ENCODE assay signal across 11 cellular contexts in the genomic region with DNA sequence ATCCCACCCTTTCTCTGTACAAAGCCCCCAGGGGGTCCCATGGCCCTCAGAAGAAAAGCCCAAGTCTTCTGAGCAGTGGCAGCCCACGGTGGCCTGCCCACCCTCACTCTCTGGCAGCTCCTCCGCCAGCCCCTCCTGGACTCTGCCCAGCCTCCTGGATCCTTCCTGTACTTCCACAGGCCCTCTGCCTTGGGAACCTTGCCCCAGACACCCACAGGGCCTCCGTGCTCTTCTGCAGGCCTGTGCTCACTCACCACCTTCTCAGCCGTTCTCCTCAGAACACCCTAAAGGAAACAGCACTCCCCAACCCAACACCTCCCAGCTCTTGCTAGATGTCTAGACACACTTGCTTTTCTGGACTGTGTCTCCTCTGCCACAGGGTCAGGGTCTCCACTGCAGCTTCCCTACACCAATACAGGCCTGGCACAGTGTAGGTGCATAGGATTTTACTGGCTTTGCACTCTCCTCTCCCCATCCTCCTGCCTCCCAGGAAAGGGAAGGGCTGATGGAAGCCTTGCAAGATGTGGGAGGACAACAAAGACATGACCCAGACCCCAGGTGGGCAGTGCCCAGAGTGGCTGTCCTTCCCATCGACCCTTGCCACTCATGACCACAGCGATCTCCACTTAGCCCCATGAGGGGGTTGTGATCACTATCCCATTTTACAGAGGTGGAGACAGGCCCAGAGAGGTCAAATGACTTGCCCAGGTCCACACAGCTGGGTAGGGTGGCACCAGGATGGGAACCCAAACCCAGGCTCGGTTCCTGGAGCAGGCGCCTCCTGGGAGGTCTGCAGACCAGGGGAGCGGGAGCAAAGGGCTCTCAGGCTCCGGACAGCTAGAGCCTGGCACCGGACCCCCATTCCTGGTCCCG. TPM values are rescaled to one million over a fixed set of nuclear protein-coding genes. Genes with fewer than 3 reads are reported as not detected.
A peak's percentile ranks its signal among the peaks of the same experiment; 100 is the strongest.
DNase-seq lines count a peak whose midpoint lies in the region; ATAC-seq and TF ChIP-seq lines count a peak whose summit lies in the region.
"Had no signal": no experiment of that assay in that cellular context is flagged by ENCODE, and none has a peak within 500 bp of the region (broad histone marks: within the 10 kb centered on the region; RNA-seq: fewer than 3 reads in every experiment).

No MANE protein-coding gene starts in this region.

- H3K27ac ChIP-seq in smooth muscle cell (ENCODE audit: low read depth) = peak overlapping the region; percentile 54
- H3K27ac ChIP-seq: foreskin keratinocyte, KMS-11 had no signal

- no peaks in the 10 kb centered on the region for H3K9me3 Mint-ChIP-seq in immature natural killer cell
- H3K9me3 Mint-ChIP-seq in stimulated activated naive B cell treated with anti-CD40 and anti-IgM and Interleukin-4, amounts not matched to agents 10 μg/mL and 1 μg/mL and 100 μg/mL, for 72 hours = no peaks in the 10 kb centered on the region

- peaks cover 2 to 4% (median 2%) of the 10 kb centered on the region in 3 donors for H3K36me3 Mint-ChIP-seq in immature natural killer cell
- peaks cover 2 to 3% of the 10 kb centered on the region in 2 donors for H3K36me3 Mint-ChIP-seq in stimulated activated naive B cell treated with anti-CD40 and anti-IgM and Interleukin-4, amounts not matched to agents 10 μg/mL and 1 μg/mL and 100 μg/mL, for 72 hours

- H4K20me1 ChIP-seq in smooth muscle cell (ENCODE audit: low read depth) = peaks cover 59% of the 10 kb centered on the region

- in situ Hi-C loops in astrocyte of the spinal cord (cut with HindIII; ENCODE audit: low sequenced_read_pairs) = no loop called here

- H3K79me2 ChIP-seq in smooth muscle cell (ENCODE audit: low read depth) = peaks cover 46% of the 10 kb centered on the region

- H3K27me3 ChIP-seq in H7 (ENCODE audit: control insufficient read depth, insufficient read depth, low read length) (peaks cover 50% of the 10 kb centered on the region), smooth muscle cell (ENCODE audit: low read depth) (no peaks in the 10 kb centered on the region)

- no peak for DNase-seq in H7
- no peak for DNase-seq in astrocyte of the spinal cord (ENCODE audit: low read depth, low spot score)
- no peak for DNase-seq in immature natural killer cell
- no peak for DNase-seq in smooth muscle cell (lab: John Stamatoyannopoulos, UW; ENCODE audit: unreplicated experiment)
- no peak for DNase-seq in GOT3 (lab: John Stamatoyannopoulos, UW)
- DNase-seq in stimulated activated naive B cell treated with anti-CD40 and anti-IgM and Interleukin-4, amounts not matched to agents 10 μg/mL and 1 μg/mL and 100 μg/mL, for 72 hours = no peak
- DNase-seq: activated CD8-positive, alpha-beta memory T cell treated with anti-CD3 and anti-CD28 coated beads, Interleukin-2, amount 50 U/mL, for 4 hours; foreskin keratinocyte had no signal

- H3K4me3 Mint-ChIP-seq in immature natural killer cell = peak overlapping the region; percentile 33 to 61 (median 54)
- H3K4me3 Mint-ChIP-seq in stimulated activated naive B cell treated with anti-CD40 and anti-IgM and Interleukin-4, amounts not matched to agents 10 μg/mL and 1 μg/mL and 100 μg/mL, for 72 hours = peak overlapping the region in 1 of 2 donors; percentile 33

- H3K27ac Mint-ChIP-seq in immature natural killer cell = no peak overlapping the region
- no peak overlapping the region for H3K27ac Mint-ChIP-seq in stimulated activated naive B cell treated with anti-CD40 and anti-IgM and Interleukin-4, amounts not matched to agents 10 μg/mL and 1 μg/mL and 100 μg/mL, for 72 hours

- H3K4me1 Mint-ChIP-seq in immature natural killer cell = peaks cover 11 to 22% of the 10 kb centered on the region in 2 donors
- H3K4me1 Mint-ChIP-seq in stimulated activated naive B cell treated with anti-CD40 and anti-IgM and Interleukin-4, amounts not matched to agents 10 μg/mL and 1 μg/mL and 100 μg/mL, for 72 hours = peaks cover 19 to 23% of the 10 kb centered on the region in 2 donors

- 38% methylated on average over 9 of the region's 12 CpGs for WGBS in smooth muscle cell (ENCODE audit: low lambda C conversion rate)

- ATAC-seq in stimulated activated naive B cell treated with anti-CD40 and anti-IgM and Interleukin-4, amounts not matched to agents 10 μg/mL and 1 μg/mL and 100 μg/mL, for 72 hours (replicated peaks) = no peak
- ATAC-seq in GM21619 (IDR thresholded peaks at IDR 0.05; ENCODE audit: unreplicated experiment) (no peak), GM18868 (IDR thresholded peaks at IDR 0.05; ENCODE audit: unreplicated experiment) (no peak)
- ATAC-seq: foreskin keratinocyte had no signal

- no peaks in the 10 kb centered on the region for H3K9me3 ChIP-seq in smooth muscle cell (replicated peaks; ENCODE audit: low read depth)

- H3K4me3 ChIP-seq in H7 (ENCODE audit: insufficient read depth, low read depth, low read length) (peak overlapping the region; percentile 69), astrocyte of the spinal cord (ENCODE audit: low read depth, low read length) (peak overlapping the region; percentile 68), smooth muscle cell (peak overlapping the region; percentile 67)

- H2AFZ ChIP-seq in smooth muscle cell (ENCODE audit: low read depth) = no peak overlapping the region

- H3K4me1 ChIP-seq in smooth muscle cell (ENCODE audit: low read depth) = peaks cover 12% of the 10 kb centered on the region

- H3K36me3 ChIP-seq in H7 (replicated peaks; ENCODE audit: control insufficient read depth, insufficient read depth, low read length) (no peaks in the 10 kb centered on the region), smooth muscle cell (ENCODE audit: low read depth) (no peaks in the 10 kb centered on the region)

- peaks cover 10% of the 10 kb centered on the region for H3F3A ChIP-seq in smooth muscle cell (ENCODE audit: low read depth)

- no peak for TF ChIP-seq CTCF in astrocyte of the spinal cord (IDR thresholded peaks at IDR 0.05; ENCODE audit: low read depth, low read length)
- no peak for TF ChIP-seq CTCF in smooth muscle cell (IDR thresholded peaks at IDR 0.05; ENCODE audit: borderline replicate concordance, insufficient read depth, poor library complexity, severe bottlenecking)

- H3K27me3 Mint-ChIP-seq in immature natural killer cell (ENCODE audit: low read depth in 3 of 3) = peaks cover 21 to 27% (median 22%) of the 10 kb centered on the region in 3 donors
- H3K27me3 Mint-ChIP-seq in stimulated activated naive B cell treated with anti-CD40 and anti-IgM and Interleukin-4, amounts not matched to agents 10 μg/mL and 1 μg/mL and 100 μg/mL, for 72 hours = peaks cover 66 to 67% of the 10 kb centered on the region in 2 donors

- H3K9ac ChIP-seq in smooth muscle cell (ENCODE audit: low read depth) = peak overlapping the region; percentile 83
- H3K9ac ChIP-seq: KMS-11 had no signal

- H3K4me2 ChIP-seq in smooth muscle cell = peak overlapping the region; percentile 100
- H3K4me2 ChIP-seq: KMS-11 had no signal

RNA-seq across cellular contexts. Expression of a gene that starts 2.0 kb away (rescaled TPM):
- 11.5 and 15.0 TPM in 2 replicates for total RNA-seq in H7 (2014; rRNA removed; shearing (Covaris generic))
- polyA plus RNA-seq in immature natural killer cell (under 1 TPM in 1 of 3 donors, not detected in 2; 0.48 TPM), smooth muscle cell (70.9 and 89.8 TPM in 2 replicates)
- 30.9 and 32.8 TPM in 2 replicates for total RNA-seq in smooth muscle cell

RNA-seq across cellular contexts. Expression of a gene that starts 41.7 kb away (rescaled TPM):
- total RNA-seq in H7 (2014; rRNA removed; shearing (Covaris generic)) = 67.5 and 69.6 TPM in 2 replicates
- polyA plus RNA-seq in immature natural killer cell = 10 to 100 TPM in 1 of 3 donors, 1 to 10 TPM in 2; 2.0 to 16.8 (median 6.7) TPM
- total RNA-seq in smooth muscle cell = 11.8 and 12.5 TPM in 2 replicates
- 12.1 and 14.3 TPM in 2 replicates for polyA plus RNA-seq in smooth muscle cell

RNA-seq across cellular contexts. Expression of a gene that starts 59.9 kb away (rescaled TPM):
- 21.4 and 28.9 TPM in 2 replicates for total RNA-seq in H7 (2014; rRNA removed; shearing (Covaris generic))
- polyA plus RNA-seq in immature natural killer cell (10 to 100 TPM; 12.8 to 26.3 (median 26.1) TPM), smooth muscle cell (18.1 and 27.3 TPM in 2 replicates)
- total RNA-seq in smooth muscle cell = 17.1 and 26.1 TPM in 2 replicates
